8 cellular contexts compared by ENCODE assay signal in the genomic region with DNA sequence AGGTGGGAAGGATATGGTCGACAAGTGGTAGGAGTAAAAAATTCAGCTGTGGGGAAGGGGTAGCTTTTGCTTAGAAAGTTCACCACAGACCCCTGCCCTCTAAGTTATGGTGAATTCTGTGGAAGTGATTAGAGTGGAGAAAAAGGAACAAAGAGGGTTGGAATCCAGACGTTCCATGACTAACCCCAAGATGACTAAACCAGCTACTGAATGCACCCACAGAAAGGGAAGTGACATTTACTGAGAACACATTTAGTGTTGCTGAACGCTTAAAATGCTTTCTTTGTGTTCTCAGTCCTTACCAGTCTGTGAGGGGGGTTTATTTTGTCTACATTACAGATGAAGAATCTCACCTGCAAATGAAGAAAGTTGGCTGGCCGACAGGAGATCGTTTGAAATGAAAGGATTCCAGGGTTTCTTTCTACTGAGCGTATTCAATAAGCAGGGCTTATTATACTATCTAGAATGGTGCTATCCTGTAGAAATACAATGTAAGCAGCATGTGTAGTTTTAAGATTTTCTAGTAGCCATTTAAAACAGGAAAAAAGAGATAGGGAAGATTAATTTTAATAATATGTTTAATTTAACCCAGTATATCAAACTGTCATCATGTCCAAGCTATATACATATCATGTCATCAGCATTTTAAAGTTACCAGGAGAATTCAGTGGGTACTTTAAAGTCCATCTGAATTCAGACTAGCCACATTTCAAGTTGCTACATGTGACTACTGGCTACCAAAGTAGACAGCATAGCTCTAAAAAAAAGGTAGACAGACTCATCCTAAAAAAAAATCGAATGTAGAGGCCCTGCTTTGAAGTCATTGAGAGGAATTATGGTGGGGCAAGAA.
DNase-seq lines count a peak whose midpoint lies in the region; ATAC-seq and TF ChIP-seq lines count a peak whose summit lies in the region.

No MANE protein-coding gene starts in this region.

- peak overlapping the region; percentile 31 for H3K9ac ChIP-seq in PC-3 (ENCODE audit: low read length)

- peaks cover 50% of the 10 kb centered on the region for H3K79me2 ChIP-seq in PC-3 (ENCODE audit: low read length)

- peak; percentile 85 for ATAC-seq in activated T-cell treated with anti-CD3 and anti-CD28 coated beads, Interleukin-2, amount 50 U/mL, for 72 hours (replicated peaks in 1 of 2)
- ATAC-seq in HG02943 (IDR thresholded peaks at IDR 0.05; ENCODE audit: low read depth, unreplicated experiment) (peak; percentile 85), PC-3 (peak; percentile 84), naive B cell (ENCODE audit: low read depth in 2 of 2) (peak; percentile 55 to 65)

- intact Hi-C loops in PC-3 (cut with micrococcal nuclease) (loop anchor here (2.0 kb wide), 1 partner anchor 22 kb away; no protein-coding TSS in a partner anchor), dorsolateral prefrontal cortex (cut with DNase I) (no loop called here)

- no peak for DNase-seq in activated T-cell treated with anti-CD3 and anti-CD28 coated beads, Interleukin-2, amount 50 U/mL, for 72 hours
- DNase-seq in activated T-cell treated with anti-CD3 and anti-CD28 coated beads for 4 hours (no peak), PC-3 (peak; percentile 89), dorsolateral prefrontal cortex (no peak), naive B cell (no peak), NCI-H146 (lab: John Stamatoyannopoulos, UW) (no peak), NCI-H1417 (lab: John Stamatoyannopoulos, UW) (no peak)

- POLR2A ChIA-PET in PC-3 (lab: Charles Lee; ENCODE audit: unreplicated experiment): no interaction called here

- H3K4me1 ChIP-seq in PC-3 (ENCODE audit: insufficient read depth, low read length): peaks cover 41% of the 10 kb centered on the region

- H3K36me3 Mint-ChIP-seq in activated T-cell treated with anti-CD3 and anti-CD28 coated beads, Interleukin-2, amount 50 U/mL, for 72 hours (ENCODE audit: insufficient read depth in 2 of 2): peaks cover 0 to 2% of the 10 kb centered on the region in 2 donors
- H3K36me3 Mint-ChIP-seq in naive B cell: no peaks in the 10 kb centered on the region

- CTCF ChIA-PET in PC-3 (lab: Charles Lee): interaction anchor here (0.6 to 1.3 kb wide), 4 partner anchors 10 to 54 kb away, joined by 3 to 6 read pairs (median 3); no protein-coding TSS in a partner anchor

- TSS peak; percentile 69 for BruUV-seq in PC-3 (replicated peaks; lab: Mats Ljungman, UMichigan)

- H3K27ac ChIP-seq in PC-3 (ENCODE audit: low read length) (peak overlapping the region; percentile 85), dorsolateral prefrontal cortex (peak overlapping the region; percentile 3 to 90 (median 77))

- H3K27ac Mint-ChIP-seq in activated T-cell treated with anti-CD3 and anti-CD28 coated beads, Interleukin-2, amount 50 U/mL, for 72 hours: peak overlapping the region; percentile 94
- peak overlapping the region; percentile 6 to 83 (median 36) for H3K27ac Mint-ChIP-seq in naive B cell

- peak overlapping the region; percentile 76 to 93 for H3K4me3 Mint-ChIP-seq in activated T-cell treated with anti-CD3 and anti-CD28 coated beads, Interleukin-2, amount 50 U/mL, for 72 hours
- peak overlapping the region in 3 of 8 donors; percentile 29 to 40 (median 39) for H3K4me3 Mint-ChIP-seq in naive B cell

- TF ChIP-seq CTCF in PC-3 (conservative IDR thresholded peaks at IDR 0.05; ENCODE audit: low read depth, low read length) (no peak), dorsolateral prefrontal cortex (IDR thresholded peaks at IDR 0.05 in 54 of 56, conservative IDR thresholded peaks at IDR 0.05 in 2 of 56; ENCODE audit: low read depth in 1 of 56, partially characterized antibody in 56 of 56) (no peak)

- peak overlapping the region; percentile 75 for H3K4me2 ChIP-seq in PC-3 (ENCODE audit: low read length)

- no peaks in the 10 kb centered on the region for H4K20me1 ChIP-seq in PC-3 (ENCODE audit: low read length)

- H3K4me1 Mint-ChIP-seq in activated T-cell treated with anti-CD3 and anti-CD28 coated beads, Interleukin-2, amount 50 U/mL, for 72 hours (ENCODE audit: low read depth): peaks cover 64% of the 10 kb centered on the region
- H3K4me1 Mint-ChIP-seq in naive B cell: peaks cover 38 to 57% (median 55%) of the 10 kb centered on the region in 3 donors

- H3K27me3 Mint-ChIP-seq in activated T-cell treated with anti-CD3 and anti-CD28 coated beads, Interleukin-2, amount 50 U/mL, for 72 hours (ENCODE audit: low read depth): no peaks in the 10 kb centered on the region
- H3K27me3 Mint-ChIP-seq in naive B cell: no peaks in the 10 kb centered on the region

- peaks cover 23% of the 10 kb centered on the region for H3F3A ChIP-seq in PC-3 (ENCODE audit: low read length, unreplicated experiment)

- H3K9me2 ChIP-seq in PC-3 (replicated peaks; ENCODE audit: low read length): no peaks in the 10 kb centered on the region

- H2AFZ ChIP-seq in PC-3 (ENCODE audit: low read length): no peak overlapping the region

- H3K27me3 ChIP-seq in PC-3 (ENCODE audit: low read length) (no peaks in the 10 kb centered on the region), dorsolateral prefrontal cortex (no peaks in the 10 kb centered on the region)

- H3K9me3 ChIP-seq in PC-3 (ENCODE audit: low read length): no peaks in the 10 kb centered on the region

- H3K4me3 ChIP-seq in PC-3 (ENCODE audit: low read length) (peak overlapping the region; percentile 36; the same call in 1 of the 2 replicates), dorsolateral prefrontal cortex (peak overlapping the region in 10 of 59 donors; percentile 2 to 32 (median 12))

- no peaks in the 10 kb centered on the region for H3K36me3 ChIP-seq in PC-3 (ENCODE audit: low read depth, low read length)

- H3K9me3 Mint-ChIP-seq in activated T-cell treated with anti-CD3 and anti-CD28 coated beads, Interleukin-2, amount 50 U/mL, for 72 hours: no peaks in the 10 kb centered on the region
- no peaks in the 10 kb centered on the region for H3K9me3 Mint-ChIP-seq in naive B cell
